In genomic region chr7:100910443-100910842, GRCh38 we compare ENCODE assay signal across 8 cellular contexts. TPM values are rescaled to one million over a fixed set of nuclear protein-coding genes. Genes with fewer than 3 reads are reported as not detected.
"Had no signal": no experiment of that assay in that cellular context is flagged by ENCODE, and none has a peak within 500 bp of the region (broad histone marks: within the 10 kb centered on the region; RNA-seq: fewer than 3 reads in every experiment).

No MANE protein-coding gene starts in this region.

RNA-seq across cellular contexts. Expression of gene ACHE, which starts 14.8 kb away (rescaled TPM):
- total RNA-seq: activated T-helper 17 cell treated with anti-CD3 and anti-CD28 coated beads, Interleukin-2, amount 50 U/mL, for 72 hours had no signal

RNA-seq across cellular contexts. Expression of gene MUC3A, which starts 38.9 kb away (rescaled TPM):
- total RNA-seq: activated B cell treated with CpG ODN at 0.5 μM for 24 hours; activated CD4-positive, alpha-beta T cell treated with anti-CD3 and anti-CD28 coated beads for 36 hours; chondrocyte; dermis microvascular lymphatic vessel endothelial cell; glomerular endothelial cell; myocyte; T-helper 2 cell treated with Interferon-gamma antibody and Interleukin-4, amounts not matched to agents 100 ng/mL and 5 ng/mL, for 36 hours had no signal
